8 cellular contexts compared by ENCODE assay signal in genomic region chr10:133388973-133389818, GRCh38. TPM values are rescaled to one million over a fixed set of nuclear protein-coding genes. Genes with fewer than 3 reads are reported as not detected.
DNase-seq lines count a peak whose midpoint lies in the region; ATAC-seq and TF ChIP-seq lines count a peak whose summit lies in the region.

No MANE protein-coding gene starts in this region.

- H3K27ac Mint-ChIP-seq in activated CD8-positive, alpha-beta T cell treated with anti-CD3 and anti-CD28 coated beads, Interleukin-2, amount 10 ng/mL, durations not matched to agents 7 days and 5 days, result peak overlapping the region; percentile 99
- peak overlapping the region; percentile 93 to 99 (median 96) for H3K27ac Mint-ChIP-seq in naive thymus-derived CD8-positive, alpha-beta T cell
- no peak overlapping the region for H3K27ac Mint-ChIP-seq in glutamatergic neuron (ENCODE audit: unreplicated experiment)

- H3K4me1 Mint-ChIP-seq in activated CD8-positive, alpha-beta T cell treated with anti-CD3 and anti-CD28 coated beads, Interleukin-2, amount 10 ng/mL, durations not matched to agents 7 days and 5 days (ENCODE audit: low read depth), result peaks cover 44% of the 10 kb centered on the region
- peaks cover 16 to 53% (median 34%) of the 10 kb centered on the region in 4 donors for H3K4me1 Mint-ChIP-seq in naive thymus-derived CD8-positive, alpha-beta T cell
- peaks cover 4% of the 10 kb centered on the region for H3K4me1 Mint-ChIP-seq in glutamatergic neuron (ENCODE audit: low read depth, unreplicated experiment)

- peak overlapping the region; percentile 87 for H3K4me3 Mint-ChIP-seq in activated CD8-positive, alpha-beta T cell treated with anti-CD3 and anti-CD28 coated beads, Interleukin-2, amount 10 ng/mL, durations not matched to agents 7 days and 5 days
- H3K4me3 Mint-ChIP-seq in naive thymus-derived CD8-positive, alpha-beta T cell, result peak overlapping the region; percentile 73 to 94 (median 87)
- no peak overlapping the region for H3K4me3 Mint-ChIP-seq in glutamatergic neuron (ENCODE audit: unreplicated experiment)

- ATAC-seq in HG03520 (IDR thresholded peaks at IDR 0.05; ENCODE audit: unreplicated experiment), result peak; percentile 89
- ATAC-seq in activated CD8-positive, alpha-beta T cell treated with anti-CD3 and anti-CD28 coated beads, Interleukin-2, amount 10 ng/mL, durations not matched to agents 7 days and 5 days, result peak; percentile 62
- peak; percentile 54 to 63 for ATAC-seq in naive thymus-derived CD8-positive, alpha-beta T cell

- CTCF ChIA-PET in activated CD8-positive, alpha-beta T cell treated with anti-CD3 and anti-CD28 coated beads, Interleukin-2, amount 10 ng/mL, durations not matched to agents 7 days and 5 days (lab: Charles Lee), result interaction anchor here (1.5 to 2.5 kb wide), 3 partner anchors 12 to 81 kb away, joined by 5 to 8 read pairs (median 7); no protein-coding TSS in a partner anchor

- TF ChIP-seq CTCF in GM12865 (IDR thresholded peaks at IDR 0.05; ENCODE audit: insufficient read depth, low read depth, low read length, missing control alignments) (no peak), GM20000 (IDR thresholded peaks at IDR 0.05; ENCODE audit: extremely low read depth, missing control alignments) (no peak), glutamatergic neuron (IDR thresholded peaks at IDR 0.05; ENCODE audit: partially characterized antibody, unreplicated experiment) (no peak)

- POLR2A ChIA-PET in activated CD8-positive, alpha-beta T cell treated with anti-CD3 and anti-CD28 coated beads, Interleukin-2, amount 10 ng/mL, durations not matched to agents 7 days and 5 days (lab: Charles Lee), result interaction anchor here (0.6 to 2.8 kb wide), 9 partner anchors 9 to 225 kb away, joined by 3 to 18 read pairs (median 3); partner anchors contain the start of genes FUOM and PAOX
- POLR2A ChIA-PET in naive thymus-derived CD8-positive, alpha-beta T cell (lab: Charles Lee), result interaction anchor here (0.8 to 4.9 kb wide), 6 partner anchors 10 to 60 kb away, joined by 3 to 58 read pairs (median 12); partner anchors contain the start of genes CALY, ECHS1, FUOM and PAOX

- peaks cover 3% of the 10 kb centered on the region for H3K36me3 Mint-ChIP-seq in activated CD8-positive, alpha-beta T cell treated with anti-CD3 and anti-CD28 coated beads, Interleukin-2, amount 10 ng/mL, durations not matched to agents 7 days and 5 days (ENCODE audit: low read depth)
- H3K36me3 Mint-ChIP-seq in naive thymus-derived CD8-positive, alpha-beta T cell, result peaks cover 0 to 3% (median 2%) of the 10 kb centered on the region in 3 donors
- no peaks in the 10 kb centered on the region for H3K36me3 Mint-ChIP-seq in glutamatergic neuron (ENCODE audit: unreplicated experiment)

- H3K9me3 Mint-ChIP-seq in activated CD8-positive, alpha-beta T cell treated with anti-CD3 and anti-CD28 coated beads, Interleukin-2, amount 10 ng/mL, durations not matched to agents 7 days and 5 days (ENCODE audit: insufficient read depth), result no peaks in the 10 kb centered on the region
- H3K9me3 Mint-ChIP-seq in naive thymus-derived CD8-positive, alpha-beta T cell, result no peaks in the 10 kb centered on the region
- peaks cover 11% of the 10 kb centered on the region for H3K9me3 Mint-ChIP-seq in glutamatergic neuron (ENCODE audit: unreplicated experiment)

- peak overlapping the region; percentile 82 for H3K4me3 ChIP-seq in GM12865 (ENCODE audit: low read depth, low read length)

- DNase-seq in GM12865 (ENCODE audit: low read depth) (peak; percentile 98), GM20000 (ENCODE audit: low spot score) (peak; percentile 90), glutamatergic neuron (no peak), DMS114 treated with DMSO at 0.1 percent for 48 hours (lab: John Stamatoyannopoulos, UW; ENCODE audit: unreplicated experiment) (no peak), NCI-H2029 (lab: John Stamatoyannopoulos, UW) (no peak)
- DNase-seq in activated CD8-positive, alpha-beta T cell treated with anti-CD3 and anti-CD28 coated beads, Interleukin-2, amount 10 ng/mL, durations not matched to agents 7 days and 5 days, result peak; percentile 75
- peak in 5 of 10 donors; percentile 28 to 59 (median 55) for DNase-seq in naive thymus-derived CD8-positive, alpha-beta T cell

- H3K27me3 Mint-ChIP-seq in activated CD8-positive, alpha-beta T cell treated with anti-CD3 and anti-CD28 coated beads, Interleukin-2, amount 10 ng/mL, durations not matched to agents 7 days and 5 days (ENCODE audit: low read depth), result no peaks in the 10 kb centered on the region
- H3K27me3 Mint-ChIP-seq in naive thymus-derived CD8-positive, alpha-beta T cell, result no peaks in the 10 kb centered on the region
- peaks cover 2% of the 10 kb centered on the region for H3K27me3 Mint-ChIP-seq in glutamatergic neuron (ENCODE audit: unreplicated experiment)

RNA-seq across cellular contexts. Expression of gene MTG1, which starts 4.8 kb away (rescaled TPM):
- total RNA-seq in activated CD8-positive, alpha-beta T cell treated with anti-CD3 and anti-CD28 coated beads, Interleukin-2, amount 10 ng/mL, durations not matched to agents 7 days and 5 days, result 10 to 100 TPM; 51.8 to 54.8 TPM
- 10 to 100 TPM; 62.4 to 67.9 TPM for total RNA-seq in naive thymus-derived CD8-positive, alpha-beta T cell
- polyA plus RNA-seq in naive thymus-derived CD8-positive, alpha-beta T cell, result 10 to 100 TPM; 19.4 to 37.9 (median 28.5) TPM
- total RNA-seq in glutamatergic neuron (ENCODE audit: unreplicated experiment), result 76.4 TPM

RNA-seq across cellular contexts. Expression of gene PAOX, which starts 10.1 kb away (rescaled TPM):
- 1 to 10 TPM; 5.8 to 6.5 TPM for total RNA-seq in activated CD8-positive, alpha-beta T cell treated with anti-CD3 and anti-CD28 coated beads, Interleukin-2, amount 10 ng/mL, durations not matched to agents 7 days and 5 days
- total RNA-seq in naive thymus-derived CD8-positive, alpha-beta T cell, result 10 to 100 TPM; 11.3 to 11.9 TPM
- polyA plus RNA-seq in naive thymus-derived CD8-positive, alpha-beta T cell, result 10 to 100 TPM; 10.9 to 15.6 (median 11.9) TPM
- total RNA-seq in glutamatergic neuron (ENCODE audit: unreplicated experiment), result 12.7 TPM

RNA-seq across cellular contexts. Expression of gene ECHS1, which starts 16.0 kb away (rescaled TPM):
- total RNA-seq in activated CD8-positive, alpha-beta T cell treated with anti-CD3 and anti-CD28 coated beads, Interleukin-2, amount 10 ng/mL, durations not matched to agents 7 days and 5 days, result 10 to 100 TPM; 47.0 to 48.5 TPM
- total RNA-seq in naive thymus-derived CD8-positive, alpha-beta T cell, result 10 to 100 TPM; 28.3 to 29.2 TPM
- 100 to 1,000 TPM; 103 to 110 (median 104) TPM for polyA plus RNA-seq in naive thymus-derived CD8-positive, alpha-beta T cell
- total RNA-seq in glutamatergic neuron (ENCODE audit: unreplicated experiment), result 64.2 TPM

RNA-seq across cellular contexts. Expression of gene FUOM, which starts 31.4 kb away (rescaled TPM):
- total RNA-seq in activated CD8-positive, alpha-beta T cell treated with anti-CD3 and anti-CD28 coated beads, Interleukin-2, amount 10 ng/mL, durations not matched to agents 7 days and 5 days, result 10 to 100 TPM; 12.4 to 13.4 TPM
- total RNA-seq in naive thymus-derived CD8-positive, alpha-beta T cell, result 10 to 100 TPM; 17.1 to 23.7 TPM
- 10 to 100 TPM; 17.4 to 21.4 (median 18.2) TPM for polyA plus RNA-seq in naive thymus-derived CD8-positive, alpha-beta T cell
- total RNA-seq in glutamatergic neuron (ENCODE audit: unreplicated experiment), result 13.0 TPM

RNA-seq across cellular contexts. Expression of gene SPRN, which starts 35.2 kb away (rescaled TPM):
- not detected for total RNA-seq in activated CD8-positive, alpha-beta T cell treated with anti-CD3 and anti-CD28 coated beads, Interleukin-2, amount 10 ng/mL, durations not matched to agents 7 days and 5 days
- not detected for total RNA-seq in naive thymus-derived CD8-positive, alpha-beta T cell
- polyA plus RNA-seq in naive thymus-derived CD8-positive, alpha-beta T cell, result under 1 TPM; 0.06 to 0.39 (median 0.28) TPM
- total RNA-seq in glutamatergic neuron (ENCODE audit: unreplicated experiment), result 2.0 TPM

Comparison
In these comparisons a context has a peak if more than half of its experiments do, and no peak if none do; other contexts are left out.
1. DNase-seq: peak in GM12865 (single experiment), GM20000 (single experiment) and activated CD8-positive, alpha-beta T cell treated with anti-CD3 and anti-CD28 coated beads, Interleukin-2, amount 10 ng/mL, durations not matched to agents 7 days and 5 days (single experiment); none in glutamatergic neuron (single experiment), DMS114 treated with DMSO at 0.1 percent for 48 hours (single experiment) and NCI-H2029 (single experiment).
2. Peak in every context shown above with its lines, with median percentiles within 50 percentile points of each other: ATAC-seq.